Comparison of ENCODE assay signal across 8 cellular contexts in genomic region chr3:51682079-51682478, GRCh38. TPM values are rescaled to one million over a fixed set of nuclear protein-coding genes. Genes with fewer than 3 reads are reported as not detected.
DNase-seq lines count a peak whose midpoint lies in the region; ATAC-seq and TF ChIP-seq lines count a peak whose summit lies in the region.

No MANE protein-coding gene starts in this region.

- TF ChIP-seq POLR2A in spleen (IDR thresholded peaks at IDR 0.05) = no peak

- intact Hi-C loops in spleen (cut with DNase I; ENCODE audit: low total_unique reads) = loop anchor here (5.0 kb wide), 1 partner anchor 180 kb away; the partner anchor contains the start of gene DCAF1

- H3K9me3 ChIP-seq in iPS DF 6.9 (ENCODE audit: control insufficient read depth, insufficient read depth, low read length) (no peaks in the 10 kb centered on the region), spleen (no peaks in the 10 kb centered on the region)

- H3K4me3 ChIP-seq in astrocyte of the spinal cord (ENCODE audit: low read depth, low read length) (no peak overlapping the region), iPS DF 6.9 (ENCODE audit: low read length) (no peak overlapping the region), spleen (peak overlapping the region in 4 of 8 donors; percentile 10 to 46 (median 10))

- H3K27me3 ChIP-seq in iPS DF 6.9 (ENCODE audit: control insufficient read depth, insufficient read depth, low read length) (no peaks in the 10 kb centered on the region), spleen (replicated peaks in 1 of 7) (no peaks in the 10 kb centered on the region)

- ATAC-seq in HG02642 (IDR thresholded peaks at IDR 0.05; ENCODE audit: poor library complexity, unreplicated experiment) = peak; percentile 81

- DNase-seq in NCI-H446 (lab: John Stamatoyannopoulos, UW) = peak; percentile 16 to 56
- no peak for DNase-seq in NCI-H446 treated with DMSO at 0.1 percent for 48 hours (lab: John Stamatoyannopoulos, UW)
- peak; percentile 15 for DNase-seq in NCI-H1092 (lab: John Stamatoyannopoulos, UW)
- peak; percentile 64 for DNase-seq in T1000 (lab: John Stamatoyannopoulos, UW)
- peak; percentile 84 for DNase-seq in astrocyte of the spinal cord (ENCODE audit: low read depth, low spot score)
- DNase-seq in iPS DF 6.9 (ENCODE audit: low read depth, low spot score) = peak; percentile 83
- peak; percentile 85 for DNase-seq in spleen

- H3K36me3 ChIP-seq in iPS DF 6.9 (ENCODE audit: control insufficient read depth, insufficient read depth, low read length) (no peaks in the 10 kb centered on the region), spleen (peaks cover 0 to 82% (median 12%) of the 10 kb centered on the region in 6 donors)

- peak; percentile 90 for TF ChIP-seq CTCF in astrocyte of the spinal cord (IDR thresholded peaks at IDR 0.05; ENCODE audit: low read depth, low read length)
- TF ChIP-seq CTCF in spleen (IDR thresholded peaks at IDR 0.05 in 8 of 11, conservative IDR thresholded peaks at IDR 0.05 in 3 of 11) = peak; percentile 85 to 99 (median 95)

- WGBS in iPS DF 6.9 (ENCODE audit: insufficient coverage, insufficient read length) = no CpG with 5 or more reads among the region's 4 CpGs
- 9 to 20% (median 13%) methylated on average over 4 of the region's 4 CpGs for WGBS in spleen, 5 donors

- H3K4me1 ChIP-seq in iPS DF 6.9 (ENCODE audit: control insufficient read depth, insufficient read depth, low read length) = peaks cover 4% of the 10 kb centered on the region; the same call in 1 of the 2 replicates
- peaks cover 61 to 100% (median 96%) of the 10 kb centered on the region in 6 donors for H3K4me1 ChIP-seq in spleen

- H3K27ac ChIP-seq in iPS DF 6.9 (ENCODE audit: low read length) = no peak overlapping the region
- H3K27ac ChIP-seq in spleen = peak overlapping the region; percentile 41 to 84 (median 70)

- in situ Hi-C loops in astrocyte of the spinal cord (cut with HindIII; ENCODE audit: low sequenced_read_pairs) = no loop called here

RNA-seq across cellular contexts. Expression of gene TEX264, which starts 11.0 kb away (rescaled TPM):
- total RNA-seq in spleen = 10 to 100 TPM; 29.8 to 66.3 (median 46.0) TPM
- polyA plus RNA-seq in spleen = 10 to 100 TPM; 49.9 to 73.1 (median 57.9) TPM

RNA-seq across cellular contexts. Expression of gene GRM2, which starts 24.8 kb away (rescaled TPM):
- total RNA-seq in spleen = 1 to 10 TPM; 1.1 to 2.7 (median 1.8) TPM
- polyA plus RNA-seq in spleen = 1 to 10 TPM in 1 of 3 donors, under 1 TPM in 2; 0.17 to 1.1 (median 0.61) TPM
